ENCODE assay signal across 18 cellular contexts in the genomic region with DNA sequence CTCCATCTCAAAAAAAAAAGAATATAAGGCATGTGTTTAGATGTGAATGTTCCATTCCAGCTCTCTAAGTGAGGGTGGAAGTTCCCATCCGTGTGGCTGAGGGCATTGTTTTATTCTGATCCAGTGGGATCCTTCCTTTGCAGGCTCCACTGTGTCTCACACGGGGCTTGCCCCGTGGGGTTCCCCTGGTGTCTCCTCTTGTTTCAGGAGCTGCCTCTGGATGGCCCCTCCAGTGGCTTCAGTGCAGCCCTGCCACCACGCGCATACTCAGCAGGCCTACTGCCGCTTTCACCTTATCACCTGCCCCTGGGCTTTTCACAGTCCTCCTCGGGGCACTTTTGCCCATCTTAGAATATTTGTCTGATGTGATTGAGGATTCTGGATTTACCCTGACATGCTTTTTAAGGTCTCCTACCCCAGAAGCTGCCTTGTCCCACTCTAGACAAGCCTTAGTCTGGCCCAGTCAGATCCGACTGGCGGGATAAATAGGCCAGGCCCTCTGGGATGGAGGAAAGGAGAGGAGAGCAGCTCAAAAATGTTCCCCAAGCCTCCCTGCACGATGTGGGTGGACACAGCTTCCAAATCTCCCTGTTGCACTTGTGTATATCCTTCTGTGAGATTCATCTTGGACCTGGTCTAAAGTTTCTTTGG. TPM values are rescaled to one million over a fixed set of nuclear protein-coding genes. Genes with fewer than 3 reads are reported as not detected.
DNase-seq lines count a peak whose midpoint lies in the region; ATAC-seq and TF ChIP-seq lines count a peak whose summit lies in the region.
"Had no signal": no experiment of that assay in that cellular context is flagged by ENCODE, and none has a peak within 500 bp of the region (broad histone marks: within the 10 kb centered on the region; RNA-seq: fewer than 3 reads in every experiment).

No MANE protein-coding gene starts in this region.

- WGBS in sigmoid colon, 2 donors: 89 to 92% methylated on average over 10 of the region's 10 CpGs

- DNase-seq in Right ventricle myocardium superior (no peak), cardiac septum (ENCODE audit: low spot score) (no peak), left ventricle myocardium superior (no peak), sigmoid colon (peak; percentile 22), ecto neural progenitor cell (ENCODE audit: low spot score) (no peak)
- DNase-seq: 8988T; AML-193; Caco-2; CD8-positive, alpha-beta memory T cell; DND-41; GDM1; H9; IMR-90 had no signal

- peak; percentile 57 for ATAC-seq in Right ventricle myocardium superior (ENCODE audit: poor library complexity)
- peak; percentile 78 for ATAC-seq in left ventricle myocardium superior
- ATAC-seq in HG02885 (IDR thresholded peaks at IDR 0.05; ENCODE audit: poor library complexity, unreplicated experiment): no peak
- ATAC-seq in GM18870 (IDR thresholded peaks at IDR 0.05; ENCODE audit: unreplicated experiment): no peak
- ATAC-seq: GM23338 had no signal

- TF ChIP-seq CTCF in sigmoid colon (IDR thresholded peaks at IDR 0.05): no peak

- no peaks in the 10 kb centered on the region for H3K27me3 ChIP-seq in sigmoid colon
- H3K27me3 ChIP-seq: BLaER1 had no signal

- H3K4me1 ChIP-seq in sigmoid colon: no peaks in the 10 kb centered on the region

- intact Hi-C loops in Right ventricle myocardium superior (cut with DNase I): no loop called here
- intact Hi-C loops in cardiac septum (cut with DNase I): no loop called here
- intact Hi-C loops in left ventricle myocardium superior (cut with micrococcal nuclease): no loop called here
- intact Hi-C loops in sigmoid colon (cut with DNase I): no loop called here

- no peaks in the 10 kb centered on the region for H3K36me3 ChIP-seq in sigmoid colon
- H3K36me3 ChIP-seq: BLaER1 had no signal

- no peak for TF ChIP-seq POLR2A in sigmoid colon (IDR thresholded peaks at IDR 0.05)

- no peak overlapping the region for H3K4me3 ChIP-seq in sigmoid colon
- H3K4me3 ChIP-seq: BLaER1, GM23338 had no signal

- no peak overlapping the region for H3K27ac ChIP-seq in sigmoid colon
- H3K27ac ChIP-seq: BLaER1 had no signal

- no peaks in the 10 kb centered on the region for H3K9me3 ChIP-seq in sigmoid colon
- H3K9me3 ChIP-seq: BLaER1, Caco-2 had no signal

- no peak for TF ChIP-seq EP300 in sigmoid colon (IDR thresholded peaks at IDR 0.05)

RNA-seq across cellular contexts. Expression of a gene that starts 55.2 kb away (rescaled TPM):
- total RNA-seq in Right ventricle myocardium superior (0.22 TPM), cardiac septum (0.16 TPM), left ventricle myocardium superior (0.27 TPM), sigmoid colon (1 to 10 TPM in 3 of 4 donors, under 1 TPM in 1; 0.36 to 2.4 (median 1.4) TPM)
- 1 to 10 TPM in 1 of 3 donors, under 1 TPM in 1, not detected in 1; 0.60 to 1.1 TPM for polyA plus RNA-seq in sigmoid colon
- total RNA-seq: Caco-2; CD8-positive, alpha-beta memory T cell; GM23338; HT-29; IMR-90 had no signal
- polyA plus RNA-seq: CD8-positive, alpha-beta memory T cell; GM23338; IMR-90 had no signal

Comparison
In these comparisons a context has a peak if more than half of its experiments do, and no peak if none do; other contexts are left out.
1. ATAC-seq: peak in Right ventricle myocardium superior (single experiment) and left ventricle myocardium superior (single experiment); none in HG02885 (single experiment) and GM18870 (single experiment).